ENCODE assay signal across 17 cellular contexts in the genomic region with DNA sequence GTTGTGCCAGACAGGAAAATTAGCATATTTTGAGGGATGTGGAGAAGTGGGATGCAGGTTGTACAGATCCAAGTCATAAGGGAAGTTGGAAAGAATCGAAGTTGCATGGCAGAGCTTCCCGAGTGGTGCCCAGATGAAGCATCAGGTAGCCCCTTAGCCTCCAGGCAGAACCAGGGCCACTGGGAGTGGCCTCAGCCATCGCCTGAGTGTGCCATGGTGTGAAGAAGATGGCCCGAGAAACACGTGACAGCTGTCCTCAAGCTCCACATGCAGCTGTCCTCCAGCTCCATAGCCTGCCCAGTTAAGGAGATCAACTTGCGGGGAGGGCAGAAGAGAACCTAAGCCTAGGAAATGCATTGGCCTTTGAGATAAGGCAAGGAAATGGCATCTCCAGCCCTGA. TPM values are rescaled to one million over a fixed set of nuclear protein-coding genes. Genes with fewer than 3 reads are reported as not detected.
DNase-seq lines count a peak whose midpoint lies in the region; ATAC-seq lines count a peak whose summit lies in the region.
"Had no signal": no experiment of that assay in that cellular context is flagged by ENCODE, and none has a peak within 500 bp of the region (broad histone marks: within the 10 kb centered on the region; RNA-seq: fewer than 3 reads in every experiment).

No MANE protein-coding gene starts in this region.

- intact Hi-C loops in left cardiac atrium (cut with DNase I), result no loop called here

- H3K27me3 Mint-ChIP-seq in activated naive CD8-positive, alpha-beta T cell treated with anti-CD3 and anti-CD28 coated beads for 36 hours, result no peaks in the 10 kb centered on the region
- H3K27me3 Mint-ChIP-seq: B cell; CD4-positive, alpha-beta memory T cell had no signal

- H3K27ac Mint-ChIP-seq in activated naive CD4-positive, alpha-beta T cell treated with anti-CD3 and anti-CD28 coated beads, Interleukin-2, amount 50 U/mL, for 72 hours, result peak overlapping the region; percentile 21 to 25
- peak overlapping the region; percentile 1 for H3K27ac Mint-ChIP-seq in activated naive CD8-positive, alpha-beta T cell treated with anti-CD3 and anti-CD28 coated beads for 36 hours
- H3K27ac Mint-ChIP-seq in stimulated activated effector memory CD8-positive, alpha-beta T cell treated with anti-CD3 and anti-CD28 coated beads, Interleukin-12 subunit alpha, Interleukin-12 subunit beta, amount 100 ng/mL, for 72 hours, result peak overlapping the region; percentile 85
- H3K27ac Mint-ChIP-seq: B cell; CD4-positive, alpha-beta memory T cell; HFFc6 had no signal

- peaks cover 17 to 20% of the 10 kb centered on the region in 2 donors for H3K36me3 Mint-ChIP-seq in activated naive CD4-positive, alpha-beta T cell treated with anti-CD3 and anti-CD28 coated beads, Interleukin-2, amount 50 U/mL, for 72 hours
- H3K36me3 Mint-ChIP-seq in activated naive CD8-positive, alpha-beta T cell treated with anti-CD3 and anti-CD28 coated beads for 36 hours, result peaks cover 22% of the 10 kb centered on the region
- peaks cover 77% of the 10 kb centered on the region for H3K36me3 Mint-ChIP-seq in stimulated activated effector memory CD8-positive, alpha-beta T cell treated with anti-CD3 and anti-CD28 coated beads, Interleukin-12 subunit alpha, Interleukin-12 subunit beta, amount 100 ng/mL, for 72 hours

- no peak overlapping the region for H3K4me3 Mint-ChIP-seq in activated naive CD8-positive, alpha-beta T cell treated with anti-CD3 and anti-CD28 coated beads for 36 hours
- no peak overlapping the region for H3K4me3 Mint-ChIP-seq in stimulated activated effector memory CD8-positive, alpha-beta T cell treated with anti-CD3 and anti-CD28 coated beads, Interleukin-12 subunit alpha, Interleukin-12 subunit beta, amount 100 ng/mL, for 72 hours
- H3K4me3 Mint-ChIP-seq: B cell; CD4-positive, alpha-beta memory T cell; HFFc6 had no signal

- ATAC-seq in activated naive CD4-positive, alpha-beta T cell treated with anti-CD3 and anti-CD28 coated beads, Interleukin-2, amount 50 U/mL, for 72 hours, result no peak
- no peak for ATAC-seq in stimulated activated effector memory CD8-positive, alpha-beta T cell treated with anti-CD3 and anti-CD28 coated beads, Interleukin-12 subunit alpha, Interleukin-12 subunit beta, amount 100 ng/mL, for 72 hours
- ATAC-seq in left cardiac atrium (no peak), GM21423 (IDR thresholded peaks at IDR 0.05; ENCODE audit: unreplicated experiment) (no peak), HG02884 (IDR thresholded peaks at IDR 0.05; ENCODE audit: unreplicated experiment) (no peak)

- no peaks in the 10 kb centered on the region for H3K9me3 Mint-ChIP-seq in activated naive CD4-positive, alpha-beta T cell treated with anti-CD3 and anti-CD28 coated beads, Interleukin-2, amount 50 U/mL, for 72 hours
- peaks cover 2% of the 10 kb centered on the region for H3K9me3 Mint-ChIP-seq in activated naive CD8-positive, alpha-beta T cell treated with anti-CD3 and anti-CD28 coated beads for 36 hours
- H3K9me3 Mint-ChIP-seq in stimulated activated effector memory CD8-positive, alpha-beta T cell treated with anti-CD3 and anti-CD28 coated beads, Interleukin-12 subunit alpha, Interleukin-12 subunit beta, amount 100 ng/mL, for 72 hours, result no peaks in the 10 kb centered on the region
- H3K9me3 Mint-ChIP-seq: CD4-positive, alpha-beta memory T cell; HFFc6 had no signal

- no peak for DNase-seq in activated naive CD4-positive, alpha-beta T cell treated with anti-CD3 and anti-CD28 coated beads, Interleukin-2, amount 50 U/mL, for 72 hours (ENCODE audit: low spot score in 2 of 2)
- no peak for DNase-seq in activated naive CD4-positive, alpha-beta T cell (lab: John Stamatoyannopoulos, UW)
- no peak for DNase-seq in activated naive CD8-positive, alpha-beta T cell treated with anti-CD3 and anti-CD28 coated beads for 36 hours
- DNase-seq in mesenteric fat pad (ENCODE audit: low spot score), result peak; percentile 57
- no peak for DNase-seq in stimulated activated effector memory CD8-positive, alpha-beta T cell treated with anti-CD3 and anti-CD28 coated beads, Interleukin-12 subunit alpha, Interleukin-12 subunit beta, amount 100 ng/mL, for 72 hours (ENCODE audit: low spot score in 2 of 2)
- no peak for DNase-seq in left cardiac atrium
- DNase-seq: C1 segment of cervical spinal cord; CD4-positive, alpha-beta memory T cell; DMS153; DMS79 treated with DMSO at 0.1 percent for 48 hours; EL; HCEC 1CT; HFFc6 had no signal

- peaks cover 9% of the 10 kb centered on the region for H3K4me1 Mint-ChIP-seq in activated naive CD8-positive, alpha-beta T cell treated with anti-CD3 and anti-CD28 coated beads for 36 hours
- no peaks in the 10 kb centered on the region for H3K4me1 Mint-ChIP-seq in stimulated activated effector memory CD8-positive, alpha-beta T cell treated with anti-CD3 and anti-CD28 coated beads, Interleukin-12 subunit alpha, Interleukin-12 subunit beta, amount 100 ng/mL, for 72 hours
- H3K4me1 Mint-ChIP-seq: B cell; CD4-positive, alpha-beta memory T cell had no signal

RNA-seq across cellular contexts. Expression of gene TMC6, which starts 33.5 kb away (rescaled TPM):
- total RNA-seq in activated naive CD4-positive, alpha-beta T cell treated with anti-CD3 and anti-CD28 coated beads, Interleukin-2, amount 50 U/mL, for 72 hours, result 100 to 1,000 TPM; 165 to 233 TPM
- 100 to 1,000 TPM; 119 to 125 TPM for total RNA-seq in activated naive CD8-positive, alpha-beta T cell treated with anti-CD3 and anti-CD28 coated beads for 36 hours
- 117 TPM for total RNA-seq in mesenteric fat pad
- 10 to 100 TPM; 24.9 to 32.0 TPM for total RNA-seq in left cardiac atrium

RNA-seq across cellular contexts. Expression of gene TMC8, which starts 35.5 kb away (rescaled TPM):
- total RNA-seq in activated naive CD4-positive, alpha-beta T cell treated with anti-CD3 and anti-CD28 coated beads, Interleukin-2, amount 50 U/mL, for 72 hours, result 100 to 1,000 TPM; 165 to 187 TPM
- 100 to 1,000 TPM; 133 to 136 TPM for total RNA-seq in activated naive CD8-positive, alpha-beta T cell treated with anti-CD3 and anti-CD28 coated beads for 36 hours
- total RNA-seq in mesenteric fat pad (8.4 TPM), left cardiac atrium (1 to 10 TPM; 3.8 to 4.3 TPM)
- total RNA-seq: HFFc6 had no signal

RNA-seq across cellular contexts. Expression of gene C17orf99, which starts 51.1 kb away (rescaled TPM):
- not detected for total RNA-seq in activated naive CD4-positive, alpha-beta T cell treated with anti-CD3 and anti-CD28 coated beads, Interleukin-2, amount 50 U/mL, for 72 hours
- not detected for total RNA-seq in activated naive CD8-positive, alpha-beta T cell treated with anti-CD3 and anti-CD28 coated beads for 36 hours
- total RNA-seq in mesenteric fat pad (not detected), left cardiac atrium (not detected)
- total RNA-seq: CD4-positive, alpha-beta memory T cell; H4; HFFc6 had no signal

Comparison
In these comparisons a context has a peak if more than half of its experiments do, and no peak if none do; other contexts are left out.
1. H3K27ac Mint-ChIP-seq: peak in every context shown above with its lines; median percentile 85 in stimulated activated effector memory CD8-positive, alpha-beta T cell treated with anti-CD3 and anti-CD28 coated beads, Interleukin-12 subunit alpha, Interleukin-12 subunit beta, amount 100 ng/mL, for 72 hours; 23 in activated naive CD4-positive, alpha-beta T cell treated with anti-CD3 and anti-CD28 coated beads, Interleukin-2, amount 50 U/mL, for 72 hours; 1 in activated naive CD8-positive, alpha-beta T cell treated with anti-CD3 and anti-CD28 coated beads for 36 hours.
2. RNA of gene TMC8, which starts 35.5 kb away (total RNA-seq): 165 to 187 TPM in activated naive CD4-positive, alpha-beta T cell treated with anti-CD3 and anti-CD28 coated beads, Interleukin-2, amount 50 U/mL, for 72 hours and 133 to 136 TPM in activated naive CD8-positive, alpha-beta T cell treated with anti-CD3 and anti-CD28 coated beads for 36 hours; 8.4 TPM in mesenteric fat pad (single experiment) and 3.8 to 4.3 TPM in left cardiac atrium; every median in the first group is over 10 times any median in the second.